ENCODE assay signal across 31 cellular contexts in the genomic region with DNA sequence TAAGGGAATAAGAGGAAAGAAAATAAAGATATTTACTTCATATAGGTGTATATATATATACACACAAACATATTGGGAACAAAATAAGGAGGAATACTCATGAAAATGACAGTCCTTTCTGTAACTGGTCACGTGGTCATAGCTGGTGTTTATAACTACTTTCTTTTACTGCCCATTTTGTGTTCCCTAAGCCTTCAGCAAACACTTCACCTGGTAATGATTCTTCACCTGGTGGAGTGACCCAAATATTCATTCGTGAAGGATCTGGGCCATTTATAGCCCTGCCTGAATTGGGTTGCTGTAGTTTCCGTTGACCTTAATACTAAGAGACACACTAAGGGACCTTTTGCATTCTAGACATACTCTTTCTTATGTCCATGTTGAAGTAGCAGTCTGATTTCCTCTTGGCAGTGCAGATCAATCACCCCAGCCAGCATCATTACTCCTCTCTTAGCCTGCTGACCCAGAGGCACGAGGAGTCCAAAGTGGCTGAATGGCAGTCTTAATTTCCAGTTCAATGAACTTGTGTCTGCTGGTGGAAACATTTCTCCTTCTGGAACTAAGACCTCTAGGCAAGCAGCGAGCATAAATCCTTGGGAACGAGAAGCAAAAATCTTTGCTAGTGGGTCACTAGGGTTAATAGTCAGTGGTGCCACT. TPM values are rescaled to one million over a fixed set of nuclear protein-coding genes. Genes with fewer than 3 reads are reported as not detected.
"Had no signal": no experiment of that assay in that cellular context is flagged by ENCODE, and none has a peak within 500 bp of the region (broad histone marks: within the 10 kb centered on the region; RNA-seq: fewer than 3 reads in every experiment).

No MANE protein-coding gene starts in this region.

- DNase-seq: activated CD4-positive, alpha-beta T cell treated with anti-CD3 and anti-CD28 coated beads for 4 hours; activated CD4-positive, alpha-beta T cell treated with anti-CD3 and anti-CD28 coated beads, Interleukin-2, amount 50 U/mL, for 4 hours; activated effector memory CD4-positive, alpha-beta T cell treated with Interleukin-2 at 50 U/mL for 16 hours; activated naive CD4-positive, alpha-beta T cell treated with Interleukin-2 at 50 U/mL for 16 hours; activated T-cell treated with anti-CD3 and anti-CD28 coated beads for 4 hours; activated T-cell treated with anti-CD3 and anti-CD28 coated beads, Interleukin-2, amount 50 U/mL, for 72 hours; anterior cingulate cortex; endodermal cell; foreskin melanocyte; heart right ventricle; kidney glomerular epithelial cell; left ventricle myocardium inferior; mammary epithelial cell; naive B cell; nephron progenitor cell; sigmoid colon; small intestine; stimulated activated CD4-positive, alpha-beta T cell treated with anti-CD3 and anti-CD28 coated beads, Interleukin-4, amount 100 ng/mL, for 4 hours; stimulated activated CD8-positive, alpha-beta memory T cell treated with anti-CD3 and anti-CD28 coated beads, Interleukin-4, amount 100 ng/mL, for 48 hours; stimulated activated naive B cell treated with anti-CD40 and anti-IgM and Interleukin-4, amounts not matched to agents 10 μg/mL and 1 μg/mL and 100 μg/mL, for 72 hours; stomach; T-helper 9 cell; tibial artery had no signal

- H3K27me3 ChIP-seq: heart right ventricle, neutrophil, sigmoid colon, stomach, tibial artery had no signal

- H3K4me1 ChIP-seq: sigmoid colon had no signal

- H3K27ac ChIP-seq: heart right ventricle, left ventricle myocardium inferior, neutrophil, sigmoid colon, stomach, tibial artery, VCaP had no signal

- H3K36me3 ChIP-seq: heart right ventricle, left ventricle myocardium inferior, neutrophil, sigmoid colon, stomach, tibial artery had no signal

- H3K9me3 ChIP-seq: heart right ventricle, left ventricle myocardium inferior, neutrophil, sigmoid colon, stomach, tibial artery had no signal

- ATAC-seq: activated T-cell treated with anti-CD3 and anti-CD28 coated beads, Interleukin-2, amount 50 U/mL, for 72 hours; esophagus mucosa; heart right ventricle; stimulated activated naive B cell treated with anti-CD40 and anti-IgM and Interleukin-4, amounts not matched to agents 10 μg/mL and 1 μg/mL and 100 μg/mL, for 72 hours had no signal

- H3K4me3 ChIP-seq: heart right ventricle, left ventricle myocardium inferior, sigmoid colon, stomach, tibial artery had no signal

RNA-seq across cellular contexts. Expression of a gene that starts 39.9 kb away (rescaled TPM):
- total RNA-seq: activated T-cell treated with anti-CD3 and anti-CD28 coated beads, Interleukin-2, amount 50 U/mL, for 72 hours; bronchial epithelial cell; endodermal cell; esophagus mucosa; glomerular endothelial cell; heart right ventricle; left ventricle myocardium inferior; mesothelial cell of epicardium; osteocyte; posterior vena cava had no signal
- polyA plus RNA-seq: heart right ventricle, mammary epithelial cell had no signal
